8 cellular contexts compared by ENCODE assay signal in genomic region chr1:32180186-32181060, GRCh38. TPM values are rescaled to one million over a fixed set of nuclear protein-coding genes. Genes with fewer than 3 reads are reported as not detected.
A peak's percentile ranks its signal among the peaks of the same experiment; 100 is the strongest.
DNase-seq lines count a peak whose midpoint lies in the region; ATAC-seq and TF ChIP-seq lines count a peak whose summit lies in the region.

No MANE protein-coding gene starts in this region.

- H3K4me3 ChIP-seq in Loucy (ENCODE audit: low read length, poor library complexity, severe bottlenecking) (peak overlapping the region; percentile 92), muscle layer of duodenum (ENCODE audit: low read depth in 1 of 2, low read length in 2 of 2) (peak overlapping the region; percentile 79 to 82)

- H4K20me1 ChIP-seq in Loucy (ENCODE audit: insufficient read depth, low read length, poor library complexity, severe bottlenecking) = peaks cover 36% of the 10 kb centered on the region

- peaks cover 50% of the 10 kb centered on the region for H3K79me2 ChIP-seq in Loucy (ENCODE audit: insufficient read depth, low read length)

- peak overlapping the region; percentile 95 for H3K4me2 ChIP-seq in Loucy (ENCODE audit: low read depth, low read length, poor library complexity, severe bottlenecking)

- H3K4me1 Mint-ChIP-seq in type B pancreatic cell (ENCODE audit: unreplicated experiment) = peaks cover 28% of the 10 kb centered on the region

- TF ChIP-seq CTCF in Loucy (conservative IDR thresholded peaks at IDR 0.05; ENCODE audit: low read length) (no peak), type B pancreatic cell (conservative IDR thresholded peaks at IDR 0.05) (peak; percentile 4)

- H3K27me3 ChIP-seq in Loucy (ENCODE audit: insufficient read depth, low read length, poor library complexity, severe bottlenecking) (no peaks in the 10 kb centered on the region), muscle layer of duodenum (ENCODE audit: low read depth, low read length) (no peaks in the 10 kb centered on the region)

- H3F3A ChIP-seq in Loucy (ENCODE audit: low read depth) = no peaks in the 10 kb centered on the region

- peaks cover 30% of the 10 kb centered on the region for H3K36me3 Mint-ChIP-seq in type B pancreatic cell

- no peaks in the 10 kb centered on the region for H3K9me3 Mint-ChIP-seq in type B pancreatic cell

- H3K9me2 ChIP-seq in Loucy (replicated peaks; ENCODE audit: low read depth, low read length) = no peaks in the 10 kb centered on the region

- H3K4me1 ChIP-seq in Loucy (ENCODE audit: insufficient read depth, low read length, poor library complexity, severe bottlenecking) = peaks cover 47% of the 10 kb centered on the region
- peaks cover 20 to 37% of the 10 kb centered on the region in 2 donors for H3K4me1 ChIP-seq in muscle layer of duodenum (ENCODE audit: control insufficient read depth in 1 of 2, insufficient read depth in 2 of 2, low read length in 2 of 2)

- H3K27ac ChIP-seq in muscle layer of duodenum (ENCODE audit: low read length) = peak overlapping the region; percentile 93

- H3K36me3 ChIP-seq in Loucy (ENCODE audit: insufficient read depth, low read length) = peaks cover 10% of the 10 kb centered on the region; the same call in 1 of the 2 replicates
- peaks cover 18 to 24% of the 10 kb centered on the region in 2 donors for H3K36me3 ChIP-seq in muscle layer of duodenum (ENCODE audit: control insufficient read depth in 1 of 2, insufficient read depth in 2 of 2, low read length in 2 of 2)

- peak overlapping the region; percentile 98 for H3K9ac ChIP-seq in Loucy (ENCODE audit: low read depth, low read length, poor library complexity, severe bottlenecking)

- peak overlapping the region; percentile 96 for H3K4me3 Mint-ChIP-seq in type B pancreatic cell

- peak; percentile 37 for ATAC-seq in esophagus mucosa
- no peak for ATAC-seq in HG03175 (IDR thresholded peaks at IDR 0.05; ENCODE audit: unreplicated experiment)

- H3K27ac Mint-ChIP-seq in type B pancreatic cell = peak overlapping the region; percentile 90

- H2AFZ ChIP-seq in Loucy (ENCODE audit: low read length) = peak overlapping the region; percentile 45; the same call in 1 of the 2 replicates

- H3K9me3 ChIP-seq in Loucy (ENCODE audit: insufficient read depth, low read depth, low read length) (no peaks in the 10 kb centered on the region), muscle layer of duodenum (ENCODE audit: control insufficient read depth in 1 of 2, low read length in 2 of 2) (no peaks in the 10 kb centered on the region)

- H3K27me3 Mint-ChIP-seq in type B pancreatic cell = no peaks in the 10 kb centered on the region

- DNase-seq in NCI-H1092 treated with DMSO at 0.1 percent for 48 hours (lab: John Stamatoyannopoulos, UW) = peak; percentile 44
- DNase-seq in NCI-H1092 (lab: John Stamatoyannopoulos, UW) = no peak
- DNase-seq in activated CD8-positive, alpha-beta memory T cell treated with anti-CD3 and anti-CD28 coated beads, Interleukin-2, amount 50 U/mL, for 4 hours = peak; percentile 36
- no peak for DNase-seq in type B pancreatic cell (ENCODE audit: extremely low spot score, unreplicated experiment)

RNA-seq across cellular contexts. Expression of gene TXLNA, which starts 0.9 kb away (rescaled TPM):
- total RNA-seq in esophagus mucosa (37.0 TPM), type B pancreatic cell (ENCODE audit: low replicate concordance) (54.0 and 60.4 TPM in 2 replicates)

RNA-seq across cellular contexts. Expression of gene CCDC28B, which starts 20.0 kb away (rescaled TPM):
- 1.1 TPM for total RNA-seq in esophagus mucosa
- total RNA-seq in type B pancreatic cell (ENCODE audit: low replicate concordance) = 15.8 and 19.6 TPM in 2 replicates

RNA-seq across cellular contexts. Expression of gene IQCC, which starts 25.0 kb away (rescaled TPM):
- total RNA-seq in esophagus mucosa (1.3 TPM), type B pancreatic cell (ENCODE audit: low replicate concordance) (4.3 and 4.7 TPM in 2 replicates)

RNA-seq across cellular contexts. Expression of gene DCDC2B, which starts 28.5 kb away (rescaled TPM):
- total RNA-seq in esophagus mucosa (not detected), type B pancreatic cell (ENCODE audit: low replicate concordance) (not detected in 2 replicates)

RNA-seq across cellular contexts. Expression of gene TMEM234, which starts 41.7 kb away (rescaled TPM):
- total RNA-seq in esophagus mucosa = 11.0 TPM
- 33.9 and 35.4 TPM in 2 replicates for total RNA-seq in type B pancreatic cell (ENCODE audit: low replicate concordance)

Comparison
In these comparisons a context has a peak if more than half of its experiments do, and no peak if none do; other contexts are left out.
1. DNase-seq: peak in NCI-H1092 treated with DMSO at 0.1 percent for 48 hours (single experiment) and activated CD8-positive, alpha-beta memory T cell treated with anti-CD3 and anti-CD28 coated beads, Interleukin-2, amount 50 U/mL, for 4 hours (single experiment); none in NCI-H1092 (single experiment) and type B pancreatic cell (single experiment).